Comparison of ENCODE assay signal across 8 cellular contexts in genomic region chr9:75027187-75028107, GRCh38. TPM values are rescaled to one million over a fixed set of nuclear protein-coding genes. Genes with fewer than 3 reads are reported as not detected.
DNase-seq lines count a peak whose midpoint lies in the region; ATAC-seq lines count a peak whose summit lies in the region.

No MANE protein-coding gene starts in this region.

- peak overlapping the region; percentile 99 for H3K27ac Mint-ChIP-seq in activated CD4-positive, alpha-beta T cell treated with anti-CD3 and anti-CD28 coated beads, Interleukin-2, amount 10 ng/mL, durations not matched to agents 24 days and 14 days
- peak overlapping the region; percentile 83 for H3K27ac Mint-ChIP-seq in memory B cell

- peaks cover 16% of the 10 kb centered on the region for H3K36me3 Mint-ChIP-seq in activated CD4-positive, alpha-beta T cell treated with anti-CD3 and anti-CD28 coated beads, Interleukin-2, amount 10 ng/mL, durations not matched to agents 24 days and 14 days (ENCODE audit: low read depth)
- H3K36me3 Mint-ChIP-seq in memory B cell, result no peaks in the 10 kb centered on the region

- H3K4me1 Mint-ChIP-seq in activated CD4-positive, alpha-beta T cell treated with anti-CD3 and anti-CD28 coated beads, Interleukin-2, amount 10 ng/mL, durations not matched to agents 24 days and 14 days, result peaks cover 37% of the 10 kb centered on the region
- peaks cover 24% of the 10 kb centered on the region for H3K4me1 Mint-ChIP-seq in memory B cell

- peaks cover 2% of the 10 kb centered on the region for H3K27me3 Mint-ChIP-seq in activated CD4-positive, alpha-beta T cell treated with anti-CD3 and anti-CD28 coated beads, Interleukin-2, amount 10 ng/mL, durations not matched to agents 24 days and 14 days
- no peaks in the 10 kb centered on the region for H3K27me3 Mint-ChIP-seq in memory B cell

- peak overlapping the region; percentile 96 for H3K4me3 Mint-ChIP-seq in activated CD4-positive, alpha-beta T cell treated with anti-CD3 and anti-CD28 coated beads, Interleukin-2, amount 10 ng/mL, durations not matched to agents 24 days and 14 days
- H3K4me3 Mint-ChIP-seq in memory B cell, result peak overlapping the region; percentile 83

- ATAC-seq in HG02588 (IDR thresholded peaks at IDR 0.05; ENCODE audit: unreplicated experiment) (peak; percentile 50), memory B cell (ENCODE audit: low read depth) (peak; percentile 12)

- DNase-seq in NCI-H1105 treated with DMSO at 0.1 percent for 48 hours (lab: John Stamatoyannopoulos, UW) (peak; percentile 45), NCI-H1105 (lab: John Stamatoyannopoulos, UW) (no peak), NAMALWA (ENCODE audit: low spot score) (peak; percentile 71), memory B cell (ENCODE audit: low spot score in 2 of 2) (peak in 1 of 2 donors; percentile 16)
- peak; percentile 86 for DNase-seq in activated CD4-positive, alpha-beta T cell treated with anti-CD3 and anti-CD28 coated beads, Interleukin-2, amount 10 ng/mL, durations not matched to agents 24 days and 14 days
- DNase-seq in effector CD4-positive, alpha-beta T cell, result peak; percentile 28
- DNase-seq in stimulated activated CD8-positive, alpha-beta memory T cell treated with anti-CD3 and anti-CD28 coated beads, Interleukin-15, amount 100 ng/mL, for 1 hour (ENCODE audit: low read depth), result peak; percentile 24

- intact Hi-C loops in activated CD4-positive, alpha-beta T cell treated with anti-CD3 and anti-CD28 coated beads, Interleukin-2, amount 10 ng/mL, durations not matched to agents 24 days and 14 days (cut with micrococcal nuclease), result loop anchor here (1.0 to 5.0 kb wide), 6 partner anchors 25 to 1895 kb away; partner anchors contain the start of genes C9orf40, NMRK1 and OSTF1

- no peaks in the 10 kb centered on the region for H3K9me3 Mint-ChIP-seq in activated CD4-positive, alpha-beta T cell treated with anti-CD3 and anti-CD28 coated beads, Interleukin-2, amount 10 ng/mL, durations not matched to agents 24 days and 14 days
- H3K9me3 Mint-ChIP-seq in memory B cell, result no peaks in the 10 kb centered on the region

RNA-seq across cellular contexts. Expression of gene CARNMT1, which starts 0.6 kb away (rescaled TPM):
- 40.0 and 45.0 TPM in 2 replicates for total RNA-seq in activated CD4-positive, alpha-beta T cell treated with anti-CD3 and anti-CD28 coated beads, Interleukin-2, amount 10 ng/mL, durations not matched to agents 24 days and 14 days
